In the genomic region with DNA sequence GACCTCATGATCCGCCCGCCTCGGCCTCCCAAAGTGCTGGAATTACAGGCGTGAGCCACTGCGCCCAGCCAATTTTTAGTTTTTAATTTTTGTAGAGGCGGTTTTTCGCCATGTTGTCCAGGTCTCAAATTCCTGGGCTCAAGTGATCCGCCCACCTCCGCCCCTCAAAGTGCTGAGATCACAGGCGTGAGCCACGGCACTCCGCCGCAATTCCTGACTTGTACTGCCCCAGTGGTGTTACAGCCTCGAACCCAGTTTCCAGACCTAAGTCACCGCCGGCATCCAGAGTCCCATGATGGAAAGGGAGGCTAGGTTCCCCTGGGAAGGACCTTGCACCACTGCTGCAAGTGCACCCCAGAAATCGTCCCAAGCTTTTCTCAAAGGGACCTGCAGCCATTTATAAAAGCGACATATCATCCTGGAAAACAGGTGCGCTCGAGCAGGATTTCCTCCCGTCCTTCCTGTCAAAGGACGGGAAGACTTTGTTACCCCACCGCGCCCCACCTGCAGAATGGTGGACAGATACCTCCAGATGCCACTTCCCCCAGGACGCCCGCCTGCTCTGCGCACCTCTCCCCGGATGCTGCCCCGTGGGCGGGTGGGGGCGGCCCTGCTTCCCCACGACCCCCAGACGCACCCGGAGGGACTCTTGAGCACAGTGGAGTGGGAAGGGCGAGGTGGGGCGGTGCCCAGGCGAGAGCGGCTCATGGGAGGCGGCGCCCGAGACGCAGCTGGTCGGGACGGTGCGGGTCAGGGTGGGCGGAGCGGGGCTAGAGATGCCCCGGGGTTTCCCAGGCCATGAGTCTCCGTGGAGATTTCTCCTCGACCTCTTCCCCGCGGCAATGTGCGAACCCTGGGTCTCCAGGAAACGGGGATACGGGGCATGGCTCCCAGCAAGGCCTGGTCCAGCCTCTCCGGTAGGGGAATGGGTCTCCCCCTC, we compare ENCODE assay signal across 2 cellular contexts.
TF ChIP-seq lines count a peak whose summit lies in the region.

No MANE protein-coding gene starts in this region.

TF ChIP-seq in Ishikawa, 13 proteins besides CTCF, POLR2A, EP300 and RAD21 (continued from another document):
- TF ChIP-seq, protein P1, sequence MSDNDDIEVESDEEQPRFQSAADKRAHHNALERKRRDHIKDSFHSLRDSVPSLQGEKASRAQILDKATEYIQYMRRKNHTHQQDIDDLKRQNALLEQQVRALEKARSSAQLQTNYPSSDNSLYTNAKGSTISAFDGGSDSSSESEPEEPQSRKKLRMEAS (IDR thresholded peaks at IDR 0.05), result peak; percentile 26
- no peak for TF ChIP-seq FOXM1 (IDR thresholded peaks at IDR 0.05; ENCODE audit: borderline replicate concordance, low read depth)

TF ChIP-seq in SK-N-SH, 30 proteins besides CTCF, POLR2A, EP300 and RAD21:
- no peak for TF ChIP-seq USF2 (IDR thresholded peaks at IDR 0.05; ENCODE audit: borderline replicate concordance, low read depth, low read length)
- TF ChIP-seq TCF12 (IDR thresholded peaks at IDR 0.05), result no peak
- no peak for TF ChIP-seq YY1 (IDR thresholded peaks at IDR 0.05; ENCODE audit: low read depth)
- no peak for TF ChIP-seq FOXJ3 (CRISPR knock-in tag; IDR thresholded peaks at IDR 0.05)
- no peak for TF ChIP-seq SIN3A (IDR thresholded peaks at IDR 0.05; ENCODE audit: borderline replicate concordance, low read depth, low read length)
- TF ChIP-seq RCOR1 (IDR thresholded peaks at IDR 0.05; ENCODE audit: low read length), result no peak
- TF ChIP-seq POLR2AphosphoS5 (IDR thresholded peaks at IDR 0.05; ENCODE audit: low read depth, low read length), result no peak
- no peak for TF ChIP-seq REST (IDR thresholded peaks at IDR 0.05; ENCODE audit: low read depth, low read length)
- TF ChIP-seq, protein P2, sequence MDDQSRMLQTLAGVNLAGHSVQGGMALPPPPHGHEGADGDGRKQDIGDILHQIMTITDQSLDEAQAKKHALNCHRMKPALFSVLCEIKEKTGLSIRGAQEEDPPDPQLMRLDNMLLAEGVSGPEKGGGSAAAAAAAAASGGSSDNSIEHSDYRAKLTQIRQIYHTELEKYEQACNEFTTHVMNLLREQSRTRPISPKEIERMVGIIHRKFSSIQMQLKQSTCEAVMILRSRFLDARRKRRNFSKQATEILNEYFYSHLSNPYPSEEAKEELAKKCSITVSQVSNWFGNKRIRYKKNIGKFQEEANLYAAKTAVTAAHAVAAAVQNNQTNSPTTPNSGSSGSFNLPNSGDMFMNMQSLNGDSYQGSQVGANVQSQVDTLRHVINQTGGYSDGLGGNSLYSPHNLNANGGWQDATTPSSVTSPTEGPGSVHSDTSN (IDR thresholded peaks at IDR 0.05), result no peak
- TF ChIP-seq, protein P3, sequence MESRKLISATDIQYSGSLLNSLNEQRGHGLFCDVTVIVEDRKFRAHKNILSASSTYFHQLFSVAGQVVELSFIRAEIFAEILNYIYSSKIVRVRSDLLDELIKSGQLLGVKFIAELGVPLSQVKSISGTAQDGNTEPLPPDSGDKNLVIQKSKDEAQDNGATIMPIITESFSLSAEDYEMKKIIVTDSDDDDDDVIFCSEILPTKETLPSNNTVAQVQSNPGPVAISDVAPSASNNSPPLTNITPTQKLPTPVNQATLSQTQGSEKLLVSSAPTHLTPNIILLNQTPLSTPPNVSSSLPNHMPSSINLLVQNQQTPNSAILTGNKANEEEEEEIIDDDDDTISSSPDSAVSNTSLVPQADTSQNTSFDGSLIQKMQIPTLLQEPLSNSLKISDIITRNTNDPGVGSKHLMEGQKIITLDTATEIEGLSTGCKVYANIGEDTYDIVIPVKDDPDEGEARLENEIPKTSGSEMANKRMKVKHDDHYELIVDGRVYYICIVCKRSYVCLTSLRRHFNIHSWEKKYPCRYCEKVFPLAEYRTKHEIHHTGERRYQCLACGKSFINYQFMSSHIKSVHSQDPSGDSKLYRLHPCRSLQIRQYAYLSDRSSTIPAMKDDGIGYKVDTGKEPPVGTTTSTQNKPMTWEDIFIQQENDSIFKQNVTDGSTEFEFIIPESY (IDR thresholded peaks at IDR 0.05; ENCODE audit: borderline replicate concordance, low read depth), result no peak
- TF ChIP-seq NRF1 (IDR thresholded peaks at IDR 0.05; ENCODE audit: low read depth, low read length), result no peak
- no peak for TF ChIP-seq USF1 (IDR thresholded peaks at IDR 0.05; ENCODE audit: borderline replicate concordance, low read depth)
- TF ChIP-seq, protein P4, sequence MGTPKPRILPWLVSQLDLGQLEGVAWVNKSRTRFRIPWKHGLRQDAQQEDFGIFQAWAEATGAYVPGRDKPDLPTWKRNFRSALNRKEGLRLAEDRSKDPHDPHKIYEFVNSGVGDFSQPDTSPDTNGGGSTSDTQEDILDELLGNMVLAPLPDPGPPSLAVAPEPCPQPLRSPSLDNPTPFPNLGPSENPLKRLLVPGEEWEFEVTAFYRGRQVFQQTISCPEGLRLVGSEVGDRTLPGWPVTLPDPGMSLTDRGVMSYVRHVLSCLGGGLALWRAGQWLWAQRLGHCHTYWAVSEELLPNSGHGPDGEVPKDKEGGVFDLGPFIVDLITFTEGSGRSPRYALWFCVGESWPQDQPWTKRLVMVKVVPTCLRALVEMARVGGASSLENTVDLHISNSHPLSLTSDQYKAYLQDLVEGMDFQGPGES (IDR thresholded peaks at IDR 0.05; ENCODE audit: low read depth, low read length), result no peak
- no peak for TF ChIP-seq JUND (IDR thresholded peaks at IDR 0.05)
- no peak for TF ChIP-seq TEAD4 (IDR thresholded peaks at IDR 0.05; ENCODE audit: borderline replicate concordance, insufficient read depth)
- TF ChIP-seq FOSL2 (IDR thresholded peaks at IDR 0.05; ENCODE audit: borderline replicate concordance, low read depth), result no peak
- no peak for TF ChIP-seq CHD2 (IDR thresholded peaks at IDR 0.05; ENCODE audit: low read length, partially characterized antibody)
- no peak for TF ChIP-seq MXI1 (IDR thresholded peaks at IDR 0.05; ENCODE audit: low read depth, low read length)
- no peak for TF ChIP-seq MEF2A (IDR thresholded peaks at IDR 0.05; ENCODE audit: borderline replicate concordance, low read depth)
- no peak for TF ChIP-seq TAF1 (IDR thresholded peaks at IDR 0.05; ENCODE audit: borderline replicate concordance, low read depth, low read length)
TF ChIP-seq in SK-N-SH: peak in this region for 0.
